1 cellular context compared by ENCODE assay signal in genomic region chr5:31638286-31638685, GRCh38.
TF ChIP-seq lines count a peak whose summit lies in the region.

No MANE protein-coding gene starts in this region.

TF ChIP-seq in WTC11, 78 proteins besides CTCF, POLR2A, EP300 and RAD21 (continued from another document):
- TF ChIP-seq ZNF317 (CRISPR knock-in tag; IDR thresholded peaks at IDR 0.05; ENCODE audit: borderline replicate concordance, low read depth) (no peak), E2F4 (CRISPR knock-in tag; IDR thresholded peaks at IDR 0.05; ENCODE audit: borderline replicate concordance, low read depth) (no peak)
